10 cellular contexts compared by ENCODE assay signal in the genomic region with DNA sequence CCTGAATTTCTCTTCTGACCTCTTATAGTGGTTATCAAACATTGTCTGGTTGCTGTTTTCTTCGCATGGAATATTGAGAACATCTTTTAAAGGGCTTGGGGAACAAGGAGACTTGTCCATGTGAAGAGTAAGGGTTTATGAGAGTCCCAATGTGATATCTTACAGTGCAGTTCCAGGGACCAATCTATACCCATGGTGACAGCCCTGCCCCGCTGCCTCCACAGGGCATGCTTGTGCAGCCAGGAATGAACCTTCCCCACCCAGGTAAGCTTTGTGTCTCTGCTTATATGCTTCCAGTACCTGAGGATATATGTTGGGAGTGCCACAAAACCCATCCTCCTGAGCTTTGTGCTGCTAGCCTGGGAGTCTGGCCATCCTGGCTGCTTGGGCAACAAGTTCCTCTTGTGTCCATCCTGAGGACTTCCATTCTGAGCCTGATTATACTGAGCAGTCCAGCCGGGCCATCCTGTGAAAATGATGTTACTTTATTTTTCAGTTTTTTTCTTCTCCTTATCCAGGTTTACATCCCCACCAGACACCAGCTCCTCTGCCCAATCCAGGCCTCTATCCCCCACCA. TPM values are rescaled to one million over a fixed set of nuclear protein-coding genes. Genes with fewer than 3 reads are reported as not detected.
DNase-seq lines count a peak whose midpoint lies in the region; ATAC-seq and TF ChIP-seq lines count a peak whose summit lies in the region.
"Had no signal": no experiment of that assay in that cellular context is flagged by ENCODE, and none has a peak within 500 bp of the region (broad histone marks: within the 10 kb centered on the region; RNA-seq: fewer than 3 reads in every experiment).

No MANE protein-coding gene starts in this region.

- H3K9me3 Mint-ChIP-seq in activated CD8-positive, alpha-beta T cell treated with anti-CD3 and anti-CD28 coated beads for 36 hours: no peaks in the 10 kb centered on the region
- H3K9me3 Mint-ChIP-seq: stimulated activated naive CD8-positive, alpha-beta T cell treated with anti-CD3 and anti-CD28 coated beads, Interleukin-15, Interleukin-2, amounts not matched to agents 100 ng/mL and 50 ng/mL, for 24 hours had no signal

- TF ChIP-seq CTCF in HEK293 (tag by site-specific recombination; IDR thresholded peaks at IDR 0.05): no peak
- TF ChIP-seq CTCF in activated CD8-positive, alpha-beta T cell treated with anti-CD3 and anti-CD28 coated beads for 36 hours (IDR thresholded peaks at IDR 0.05): no peak

- no peak for DNase-seq in activated CD8-positive, alpha-beta T cell treated with anti-CD3 and anti-CD28 coated beads for 36 hours
- peak; percentile 56 for DNase-seq in islet precursor cell
- DNase-seq in mucosa of gallbladder (ENCODE audit: low spot score): no peak
- DNase-seq in cortex of kidney (lab: John Stamatoyannopoulos, UW): no peak
- DNase-seq in NCI-H128 (lab: John Stamatoyannopoulos, UW; ENCODE audit: unreplicated experiment): no peak

- H3K36me3 ChIP-seq in HEK293 (ENCODE audit: control insufficient read depth in 2 of 2, insufficient read depth in 1 of 2, low read length in 2 of 2) (peaks cover 90 to 94% of the 10 kb centered on the region in 2 experiments), skeletal muscle tissue (ENCODE audit: control insufficient read depth in 3 of 3, insufficient read depth in 3 of 3, low read length in 3 of 3) (peaks cover 62 to 70% (median 62%) of the 10 kb centered on the region in 3 donors)

- POLR2A ChIA-PET in HEK293 (lab: Yijun Ruan, JAX): interaction anchor here (0.6 to 2.3 kb wide), 8 partner anchors 16 to 104 kb away, joined by 3 to 32 read pairs (median 4); partner anchors contain the start of genes CASC3 and MSL1
- POLR2A ChIA-PET in activated CD8-positive, alpha-beta T cell treated with anti-CD3 and anti-CD28 coated beads for 36 hours (lab: Charles Lee): interaction anchor here (0.5 to 2.0 kb wide), 6 partner anchors 9 to 89 kb away, joined by 3 to 10 read pairs (median 4); partner anchors contain the start of genes RAPGEFL1 and WIPF2

- H3K9me3 ChIP-seq in HEK293 (ENCODE audit: control insufficient read depth, insufficient read depth, low read depth, low read length) (no peaks in the 10 kb centered on the region), skeletal muscle tissue (ENCODE audit: control insufficient read depth in 3 of 3, low read length in 3 of 3) (no peaks in the 10 kb centered on the region)
- H3K9me3 ChIP-seq: SJSA1 had no signal

- no peak for ATAC-seq in activated CD8-positive, alpha-beta T cell treated with anti-CD3 and anti-CD28 coated beads for 36 hours

- H3K27ac ChIP-seq in HEK293 (ENCODE audit: extremely low read depth, low read depth, low read length): peak overlapping the region; percentile 37
- peak overlapping the region; percentile 21 for H3K27ac ChIP-seq in skeletal muscle tissue (ENCODE audit: low read depth, low read length)
- H3K27ac ChIP-seq: SJSA1 had no signal

- H3K4me1 ChIP-seq in HEK293 (ENCODE audit: control insufficient read depth, insufficient read depth, low read length) (no peaks in the 10 kb centered on the region), skeletal muscle tissue (ENCODE audit: control insufficient read depth in 3 of 3, insufficient read depth in 3 of 3, low read length in 3 of 3) (peaks cover 0 to 10% (median 8%) of the 10 kb centered on the region in 3 donors)

- no peak overlapping the region for H3K4me3 ChIP-seq in HEK293 (ENCODE audit: low read depth, low read length)
- no peak overlapping the region for H3K4me3 ChIP-seq in skeletal muscle tissue (ENCODE audit: low read length in 3 of 3)
- H3K4me3 ChIP-seq: SJSA1, smooth muscle cell had no signal

- no peak overlapping the region for H3K4me3 Mint-ChIP-seq in activated CD8-positive, alpha-beta T cell treated with anti-CD3 and anti-CD28 coated beads for 36 hours
- H3K4me3 Mint-ChIP-seq: stimulated activated naive CD8-positive, alpha-beta T cell treated with anti-CD3 and anti-CD28 coated beads, Interleukin-15, Interleukin-2, amounts not matched to agents 100 ng/mL and 50 ng/mL, for 24 hours had no signal

- intact Hi-C loops in activated CD8-positive, alpha-beta T cell treated with anti-CD3 and anti-CD28 coated beads for 36 hours (cut with micrococcal nuclease): loop anchor here (1.0 kb wide), 1 partner anchor 54 kb away; no protein-coding TSS in a partner anchor

- H3K27ac Mint-ChIP-seq in activated CD8-positive, alpha-beta T cell treated with anti-CD3 and anti-CD28 coated beads for 36 hours: peak overlapping the region; percentile 36
- H3K27ac Mint-ChIP-seq: stimulated activated naive CD8-positive, alpha-beta T cell treated with anti-CD3 and anti-CD28 coated beads, Interleukin-15, Interleukin-2, amounts not matched to agents 100 ng/mL and 50 ng/mL, for 24 hours had no signal

- CTCF ChIA-PET in HEK293 (lab: Yijun Ruan, JAX): interaction anchor here (0.6 to 8.1 kb wide), 29 partner anchors 9 to 154 kb away, joined by 3 to 182 read pairs (median 7); partner anchors contain the start of genes CSF3 and MSL1
- CTCF ChIA-PET in activated CD8-positive, alpha-beta T cell treated with anti-CD3 and anti-CD28 coated beads for 36 hours (lab: Charles Lee): interaction anchor here (0.8 to 3.7 kb wide), 28 partner anchors 8 to 154 kb away, joined by 3 to 95 read pairs (median 6); partner anchors contain the start of genes CASC3, CSF3, MED24 and MSL1

- peaks cover 45% of the 10 kb centered on the region for H3K36me3 Mint-ChIP-seq in activated CD8-positive, alpha-beta T cell treated with anti-CD3 and anti-CD28 coated beads for 36 hours (ENCODE audit: low read depth)

- H3K27me3 Mint-ChIP-seq in activated CD8-positive, alpha-beta T cell treated with anti-CD3 and anti-CD28 coated beads for 36 hours: no peaks in the 10 kb centered on the region
- H3K27me3 Mint-ChIP-seq: stimulated activated naive CD8-positive, alpha-beta T cell treated with anti-CD3 and anti-CD28 coated beads, Interleukin-15, Interleukin-2, amounts not matched to agents 100 ng/mL and 50 ng/mL, for 24 hours had no signal

- H3K27me3 ChIP-seq in skeletal muscle tissue (ENCODE audit: control insufficient read depth in 3 of 3, insufficient read depth in 3 of 3, low read length in 3 of 3): no peaks in the 10 kb centered on the region
- H3K27me3 ChIP-seq: SJSA1 had no signal

- no peak overlapping the region for H3K9ac ChIP-seq in skeletal muscle tissue (ENCODE audit: low read depth in 1 of 3, low read length in 3 of 3)

- peaks cover 7% of the 10 kb centered on the region for H3K4me1 Mint-ChIP-seq in activated CD8-positive, alpha-beta T cell treated with anti-CD3 and anti-CD28 coated beads for 36 hours (ENCODE audit: low read depth)

TF ChIP-seq in HEK293, 187 proteins besides CTCF, POLR2A, EP300 and RAD21:
- no peak for TF ChIP-seq ZNF449 (tag by site-specific recombination; IDR thresholded peaks at IDR 0.05)
- TF ChIP-seq SCRT2 (tag by site-specific recombination; IDR thresholded peaks at IDR 0.05): peak; percentile 28; the same call in 1 of the 2 replicates
- TF ChIP-seq ZFP69B (tag by site-specific recombination; IDR thresholded peaks at IDR 0.05): no peak

RNA-seq across cellular contexts. Expression of gene RAPGEFL1, which starts 9.5 kb away (rescaled TPM):
- 1 to 10 TPM; 3.8 to 5.4 TPM for total RNA-seq in activated CD8-positive, alpha-beta T cell treated with anti-CD3 and anti-CD28 coated beads for 36 hours
- total RNA-seq in skeletal muscle tissue (1.0 TPM), mucosa of gallbladder (77.2 TPM)

RNA-seq across cellular contexts. Expression of gene CASC3, which starts 27.4 kb away (rescaled TPM):
- 10 to 100 TPM; 75.1 to 75.6 TPM for total RNA-seq in activated CD8-positive, alpha-beta T cell treated with anti-CD3 and anti-CD28 coated beads for 36 hours
- 21.4 TPM for total RNA-seq in skeletal muscle tissue
- total RNA-seq in mucosa of gallbladder: 78.5 TPM

RNA-seq across cellular contexts. Expression of gene MSL1, which starts 46.0 kb away (rescaled TPM):
- total RNA-seq in activated CD8-positive, alpha-beta T cell treated with anti-CD3 and anti-CD28 coated beads for 36 hours: 10 to 100 TPM; 69.0 to 70.1 TPM
- total RNA-seq in skeletal muscle tissue: 53.8 TPM
- 90.9 TPM for total RNA-seq in mucosa of gallbladder

RNA-seq across cellular contexts. Expression of gene WIPF2, which starts 51.3 kb away (rescaled TPM):
- 10 to 100 TPM; 15.3 to 17.9 TPM for total RNA-seq in activated CD8-positive, alpha-beta T cell treated with anti-CD3 and anti-CD28 coated beads for 36 hours
- 5.7 TPM for total RNA-seq in skeletal muscle tissue
- total RNA-seq in mucosa of gallbladder: 64.1 TPM

Comparison
In these comparisons a context has a peak if more than half of its experiments do, and no peak if none do; other contexts are left out.
1. RNA of gene RAPGEFL1, which starts 9.5 kb away (total RNA-seq): 77.2 TPM in mucosa of gallbladder (single experiment); 3.8 to 5.4 TPM in activated CD8-positive, alpha-beta T cell treated with anti-CD3 and anti-CD28 coated beads for 36 hours and 1.0 TPM in skeletal muscle tissue (single experiment); every median in the first group is over 10 times any median in the second.